ENCODE assay signal across 11 cellular contexts in the genomic region with DNA sequence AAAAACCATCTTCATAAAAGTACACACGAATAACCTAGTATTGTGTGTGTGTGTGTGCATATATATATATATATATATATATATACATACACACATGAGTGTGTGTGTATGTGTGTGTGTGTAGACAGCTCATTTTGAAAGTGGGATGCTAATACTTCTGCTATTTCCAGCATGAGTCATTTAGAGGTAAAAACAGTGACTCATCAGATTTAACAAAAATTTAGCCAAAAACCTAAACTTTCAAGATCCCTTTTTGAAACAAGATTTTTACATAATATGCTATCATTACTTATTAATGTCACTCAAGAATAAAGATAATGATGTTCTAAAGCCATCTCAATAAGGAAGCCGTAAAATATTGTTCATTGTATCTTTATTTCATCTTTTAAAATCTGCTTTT. TPM values are rescaled to one million over a fixed set of nuclear protein-coding genes. Genes with fewer than 3 reads are reported as not detected.
DNase-seq lines count a peak whose midpoint lies in the region; ATAC-seq lines count a peak whose summit lies in the region.
"Had no signal": no experiment of that assay in that cellular context is flagged by ENCODE, and none has a peak within 500 bp of the region (broad histone marks: within the 10 kb centered on the region; RNA-seq: fewer than 3 reads in every experiment).

No MANE protein-coding gene starts in this region.

- DNase-seq in A172 (ENCODE audit: low spot score), result peak; percentile 18
- DNase-seq in SK-N-MC (ENCODE audit: low read depth, low spot score), result no peak
- no peak for DNase-seq in activated naive CD4-positive, alpha-beta T cell treated with anti-CD3 and anti-CD28 coated beads, Interleukin-2, amount 50 U/mL, for 16 hours
- DNase-seq in putamen (ENCODE audit: low spot score), result no peak
- DNase-seq in NCI-H2029 treated with DMSO at 0.1 percent for 48 hours (lab: John Stamatoyannopoulos, UW), result no peak
- DNase-seq in NCI-H510A treated with DMSO at 0.1 percent for 48 hours (lab: John Stamatoyannopoulos, UW), result no peak
- DNase-seq: effector CD8-positive, alpha-beta T cell; thyroid gland had no signal

- H3K27ac ChIP-seq in SK-N-MC, result peak overlapping the region; percentile 81
- H3K27ac ChIP-seq: thyroid gland had no signal

- no peaks in the 10 kb centered on the region for H3K9me3 ChIP-seq in SK-N-MC (ENCODE audit: low read depth, low read length)
- H3K9me3 ChIP-seq: thyroid gland had no signal

- ATAC-seq in GM19372 (IDR thresholded peaks at IDR 0.05; ENCODE audit: low read depth, unreplicated experiment), result peak; percentile 55
- peak; percentile 63 for ATAC-seq in HG03064 (IDR thresholded peaks at IDR 0.05; ENCODE audit: low read depth, unreplicated experiment)

- no peak overlapping the region for H3K4me3 ChIP-seq in SK-N-MC
- H3K4me3 ChIP-seq: thyroid gland had no signal

- no peak overlapping the region for H3K9ac ChIP-seq in SK-N-MC (ENCODE audit: insufficient read length)

- H3K36me3 ChIP-seq in SK-N-MC (ENCODE audit: insufficient read depth, low read length), result no peaks in the 10 kb centered on the region
- H3K36me3 ChIP-seq: thyroid gland had no signal

RNA-seq across cellular contexts. Expression of gene ADGRL4, which starts 35.6 kb away (rescaled TPM):
- not detected in 2 replicates for total RNA-seq in A172 (2014; rRNA removed; shearing (Covaris generic))
- total RNA-seq: B cell had no signal
